ENCODE assay signal across 16 cellular contexts in genomic region chr10:27724287-27724686, GRCh38. TPM values are rescaled to one million over a fixed set of nuclear protein-coding genes. Genes with fewer than 3 reads are reported as not detected.
A peak's percentile ranks its signal among the peaks of the same experiment; 100 is the strongest.
DNase-seq lines count a peak whose midpoint lies in the region; TF ChIP-seq lines count a peak whose summit lies in the region.
"Had no signal": no experiment of that assay in that cellular context is flagged by ENCODE, and none has a peak within 500 bp of the region (broad histone marks: within the 10 kb centered on the region; RNA-seq: fewer than 3 reads in every experiment).

No MANE protein-coding gene starts in this region.

- POLR2A ChIA-PET in A673 (lab: Charles Lee; ENCODE audit: low non-redundant PET): no interaction called here

- H3K4me2 ChIP-seq in hepatocyte: no peak overlapping the region

- H3K4me1 ChIP-seq in A673 (ENCODE audit: insufficient read depth, low read length, poor library complexity, severe bottlenecking): no peaks in the 10 kb centered on the region
- no peaks in the 10 kb centered on the region for H3K4me1 ChIP-seq in hepatocyte (ENCODE audit: insufficient read depth)
- peaks cover 0 to 6% (median 0%) of the 10 kb centered on the region in 3 donors for H3K4me1 ChIP-seq in esophagus squamous epithelium
- H3K4me1 ChIP-seq: parathyroid adenoma had no signal

- no peaks in the 10 kb centered on the region for H3K9me2 ChIP-seq in hepatocyte (replicated peaks; ENCODE audit: insufficient read depth)

- CTCF ChIA-PET in A673 (lab: Charles Lee): no interaction called here

- H3K27ac ChIP-seq in A673 (ENCODE audit: low read depth, low read length, poor library complexity, severe bottlenecking) (no peak overlapping the region), hepatocyte (no peak overlapping the region), esophagus squamous epithelium (peak overlapping the region in 2 of 4 donors; percentile 40)
- H3K27ac ChIP-seq: parathyroid adenoma had no signal

- no peaks in the 10 kb centered on the region for H3K36me3 ChIP-seq in A673 (ENCODE audit: insufficient read depth, low read length, poor library complexity, severe bottlenecking)
- no peaks in the 10 kb centered on the region for H3K36me3 ChIP-seq in hepatocyte (replicated peaks; ENCODE audit: insufficient read depth, low read depth)
- no peaks in the 10 kb centered on the region for H3K36me3 ChIP-seq in esophagus squamous epithelium

- no peaks in the 10 kb centered on the region for H3K9me3 ChIP-seq in A673 (ENCODE audit: low read depth, low read length, poor library complexity, severe bottlenecking)
- H3K9me3 ChIP-seq in hepatocyte (ENCODE audit: low read depth): no peaks in the 10 kb centered on the region
- H3K9me3 ChIP-seq in esophagus squamous epithelium: no peaks in the 10 kb centered on the region

- peak; percentile 21 for DNase-seq in A673 (ENCODE audit: low spot score)
- no peak for DNase-seq in GM12864 (ENCODE audit: low read depth)
- DNase-seq in RKO (ENCODE audit: low spot score): peak; percentile 22
- no peak for DNase-seq in hepatocyte (ENCODE audit: low spot score)
- DNase-seq in esophagus squamous epithelium (lab: John Stamatoyannopoulos, UW): no peak
- no peak for DNase-seq in NCI-H748 treated with DMSO at 0.1 percent for 48 hours (lab: John Stamatoyannopoulos, UW)
- no peak for DNase-seq in activated CD4-positive, alpha-beta T cell treated with anti-CD3 and anti-CD28 coated beads, Interleukin-2, amount 50 U/mL, for 48 hours
- DNase-seq in GM19238 (ENCODE audit: insufficient read length, low spot score): no peak
- DNase-seq: activated CD8-positive, alpha-beta memory T cell treated with anti-CD3 and anti-CD28 coated beads for 24 hours; amygdala; KBM-7; left colon; NCI-H526; stimulated activated CD4-positive, alpha-beta T cell treated with anti-CD3 and anti-CD28 coated beads, Interleukin-4, amount 100 ng/mL, for 4 hours; substantia nigra had no signal

- H3K27me3 ChIP-seq in A673 (replicated peaks; ENCODE audit: insufficient read depth, low read depth, low read length, poor library complexity) (peaks cover 23% of the 10 kb centered on the region), hepatocyte (peaks cover 6% of the 10 kb centered on the region), esophagus squamous epithelium (no peaks in the 10 kb centered on the region)

- TF ChIP-seq CTCF in A673 (conservative IDR thresholded peaks at IDR 0.05; ENCODE audit: low read depth, low read length): peak; percentile 45
- TF ChIP-seq CTCF in GM12864 (IDR thresholded peaks at IDR 0.05; ENCODE audit: low read depth, low read length, missing control alignments): peak; percentile 14
- peak; percentile 8 for TF ChIP-seq CTCF in hepatocyte (IDR thresholded peaks at IDR 0.05; ENCODE audit: poor library complexity)
- TF ChIP-seq CTCF in esophagus squamous epithelium (IDR thresholded peaks at IDR 0.05): peak in 1 of 6 experiments; percentile 20

- no TSS peak for BruUV-seq in A673 (replicated peaks; lab: Mats Ljungman, UMichigan)

- intact Hi-C loops in A673 (cut with micrococcal nuclease; ENCODE audit: unreplicated experiment) (no loop called here), esophagus squamous epithelium (cut with DNase I) (no loop called here)

- no peak for TF ChIP-seq POLR2A in esophagus squamous epithelium (IDR thresholded peaks at IDR 0.05)

- WGBS in hepatocyte (ENCODE audit: low lambda C conversion rate, missing lambda C conversion rate): 70% methylated on average over 1 of the region's 1 CpG
- WGBS in esophagus squamous epithelium, 2 donors: 84 to 93% methylated on average over 1 of the region's 1 CpG

- no peak overlapping the region for H2AFZ ChIP-seq in hepatocyte
- H2AFZ ChIP-seq: parathyroid adenoma had no signal

- H3K79me2 ChIP-seq in hepatocyte: no peaks in the 10 kb centered on the region
- H3K79me2 ChIP-seq: parathyroid adenoma had no signal

- H3K4me3 ChIP-seq in A673 (ENCODE audit: low read depth, low read length, poor library complexity, severe bottlenecking) (no peak overlapping the region), GM12864 (ENCODE audit: low read depth, low read length) (no peak overlapping the region), hepatocyte (no peak overlapping the region), esophagus squamous epithelium (no peak overlapping the region)

- no peaks in the 10 kb centered on the region for H4K20me1 ChIP-seq in hepatocyte (ENCODE audit: insufficient read depth, poor library complexity, severe bottlenecking)

RNA-seq across cellular contexts. Expression of gene MKX, which starts 21.3 kb away (rescaled TPM):
- total RNA-seq in A673 (2021) (0.09 TPM in 1 of 2 replicates, not detected in the other), hepatocyte (0.72 and 0.90 TPM in 2 replicates), esophagus squamous epithelium (1 to 10 TPM in 2 of 4 donors, under 1 TPM in 2; 0.19 to 3.3 (median 1.4) TPM)
- polyA plus RNA-seq in hepatocyte: 0.10 and 0.94 TPM in 2 replicates

Comparison
In these comparisons a context has a peak if more than half of its experiments do, and no peak if none do; other contexts are left out.
1. DNase-seq: peak in A673 (single experiment) and RKO (single experiment); none in GM12864 (single experiment), hepatocyte (single experiment), esophagus squamous epithelium (single experiment), NCI-H748 treated with DMSO at 0.1 percent for 48 hours (single experiment), activated CD4-positive, alpha-beta T cell treated with anti-CD3 and anti-CD28 coated beads, Interleukin-2, amount 50 U/mL, for 48 hours (0 of 2) and GM19238 (single experiment).